ENCODE assay signal across 8 cellular contexts in the genomic region with DNA sequence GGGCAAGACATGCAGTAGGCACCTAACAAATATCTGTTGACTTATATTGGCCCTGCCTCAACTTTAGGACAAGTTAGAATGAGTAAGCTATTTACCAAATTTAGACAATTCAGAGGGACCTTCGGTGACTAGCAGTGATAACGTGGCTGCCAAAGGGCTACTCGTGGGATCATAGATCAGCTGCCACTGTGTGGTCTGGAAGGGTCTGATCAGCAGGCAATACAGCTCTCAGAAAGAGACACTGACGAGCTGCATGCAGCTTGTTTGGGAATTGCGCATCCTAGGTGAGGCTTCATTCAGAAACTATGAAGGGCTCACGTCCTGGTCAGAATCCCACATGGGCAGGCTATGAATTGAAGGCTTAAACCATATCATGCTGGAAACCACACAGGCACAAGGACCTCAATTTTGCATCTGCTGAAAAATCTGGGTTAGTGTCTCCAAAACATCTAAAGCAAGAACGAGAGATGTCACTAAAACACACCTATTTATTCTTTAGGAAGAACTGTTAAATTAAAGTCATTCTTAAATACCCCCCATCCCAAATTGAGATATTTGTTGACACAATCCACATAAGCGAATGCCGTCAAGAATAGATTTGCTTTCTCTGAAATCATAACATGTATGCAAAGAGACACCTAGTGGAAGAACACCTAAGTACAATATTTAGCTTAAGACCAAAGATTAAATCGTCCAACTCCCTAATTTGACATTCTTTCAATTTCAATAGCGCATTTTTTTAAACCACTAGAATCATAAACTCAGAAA.
DNase-seq lines count a peak whose midpoint lies in the region; ATAC-seq, FAIRE-seq and TF ChIP-seq lines count a peak whose summit lies in the region.

No MANE protein-coding gene starts in this region.

- DNase-seq in D721Med (ENCODE audit: insufficient read length, low spot score) = no peak
- DNase-seq in cerebellar cortex (ENCODE audit: low spot score) = peak; percentile 72
- DNase-seq in mucosa of descending colon = no peak
- no peak for DNase-seq in GM19240 (ENCODE audit: insufficient read length, low spot score)
- no peak for DNase-seq in ureter (ENCODE audit: low spot score)

- H3K4me3 ChIP-seq in OCI-LY3 (ENCODE audit: low read length) (peak overlapping the region; percentile 59), mucosa of descending colon (no peak overlapping the region)

- H3K27ac ChIP-seq in OCI-LY3 (ENCODE audit: low read length) = no peak overlapping the region

- H3K9me3 ChIP-seq in OCI-LY3 (ENCODE audit: insufficient read depth, low read length) (no peaks in the 10 kb centered on the region), mucosa of descending colon (no peaks in the 10 kb centered on the region)

- H3K9ac ChIP-seq in OCI-LY3 (ENCODE audit: low read length) = no peak overlapping the region

- H2AFZ ChIP-seq in OCI-LY3 (ENCODE audit: low read depth, low read length) = no peak overlapping the region

- TF ChIP-seq CTCF in D721Med (IDR thresholded peaks at IDR 0.05; ENCODE audit: insufficient read depth, missing control alignments) (peak; percentile 69), OCI-LY3 (IDR thresholded peaks at IDR 0.05; ENCODE audit: low read depth, low read length) (peak; percentile 58), mucosa of descending colon (IDR thresholded peaks at IDR 0.05) (peak; percentile 22)

- intact Hi-C loops in mucosa of descending colon (cut with DNase I, micrococcal nuclease) = loop anchor here in 1 of 2 donors (5.0 kb wide), 1 partner anchor 125 kb away; no protein-coding TSS in a partner anchor

- H3K27me3 ChIP-seq in OCI-LY3 (ENCODE audit: low read depth, low read length) = peaks cover 12% of the 10 kb centered on the region; the same call in 1 of the 2 replicates

- H3K4me1 ChIP-seq in OCI-LY3 (ENCODE audit: low read length) (no peaks in the 10 kb centered on the region), mucosa of descending colon (ENCODE audit: low read depth) (no peaks in the 10 kb centered on the region)

- no peaks in the 10 kb centered on the region for H3K36me3 ChIP-seq in OCI-LY3 (replicated peaks; ENCODE audit: low read depth, low read length)
- no peaks in the 10 kb centered on the region for H3K36me3 ChIP-seq in mucosa of descending colon (ENCODE audit: low read depth)

- H3K4me2 ChIP-seq in OCI-LY3 (ENCODE audit: low read length) = peak overlapping the region; percentile 66

- peak; percentile 62 for ATAC-seq in GM19328 (IDR thresholded peaks at IDR 0.05; ENCODE audit: unreplicated experiment)
- peak; percentile 61 for ATAC-seq in HG03565 (IDR thresholded peaks at IDR 0.05; ENCODE audit: unreplicated experiment)
- peak; percentile 59 for ATAC-seq in mucosa of descending colon

- H3K79me2 ChIP-seq in OCI-LY3 (ENCODE audit: low read length) = no peaks in the 10 kb centered on the region

- no peaks in the 10 kb centered on the region for H4K20me1 ChIP-seq in OCI-LY3 (ENCODE audit: insufficient read depth, low read length)

- peak; percentile 85 for FAIRE-seq in D721Med (lab: Jason Lieb, UNC)
